1 cellular context compared by ENCODE assay signal in genomic region chr3:56415672-56416071, GRCh38.
TF ChIP-seq lines count a peak whose summit lies in the region.

No MANE protein-coding gene starts in this region.

TF ChIP-seq in endothelial cell of umbilical vein, 7 proteins besides CTCF, POLR2A, EP300 and RAD21:
- TF ChIP-seq FOS (IDR thresholded peaks at IDR 0.05; ENCODE audit: borderline replicate concordance, insufficient read depth, low read length) = peak; percentile 14
- no peak for TF ChIP-seq JUN (IDR thresholded peaks at IDR 0.05; ENCODE audit: borderline replicate concordance, insufficient read depth, insufficient read length, low read depth)
- TF ChIP-seq MYC (IDR thresholded peaks at IDR 0.05; ENCODE audit: low read depth, low read length) = no peak
- no peak for TF ChIP-seq EZH2 (IDR thresholded peaks at IDR 0.05; ENCODE audit: borderline replicate concordance, low read depth, low read length, severe bottlenecking)
- no peak for TF ChIP-seq GATA2 (IDR thresholded peaks at IDR 0.05; ENCODE audit: insufficient read depth, insufficient read length, low read depth, low read length)
